In genomic region chr3:141796436-141797166, GRCh38 we compare ENCODE assay signal across 8 cellular contexts. TPM values are rescaled to one million over a fixed set of nuclear protein-coding genes. Genes with fewer than 3 reads are reported as not detected.
DNase-seq lines count a peak whose midpoint lies in the region; ATAC-seq and TF ChIP-seq lines count a peak whose summit lies in the region.

No MANE protein-coding gene starts in this region.

- H3F3A ChIP-seq in Loucy (ENCODE audit: low read depth) (peaks cover 12% of the 10 kb centered on the region), smooth muscle cell (ENCODE audit: low read depth) (peaks cover 14% of the 10 kb centered on the region)

- DNase-seq in activated T-cell treated with anti-CD3 and anti-CD28 coated beads, Interleukin-2, amount 50 U/mL, for 1 hour: peak; percentile 68
- DNase-seq in globus pallidus (ENCODE audit: low spot score): peak; percentile 30
- DNase-seq in smooth muscle cell (lab: John Stamatoyannopoulos, UW; ENCODE audit: unreplicated experiment): no peak
- no peak for DNase-seq in HuH-7 (ENCODE audit: low spot score)
- DNase-seq in DMS53 (lab: John Stamatoyannopoulos, UW): no peak

- peak; percentile 96 for ATAC-seq in GM21515 (IDR thresholded peaks at IDR 0.05; ENCODE audit: unreplicated experiment)

- 67% methylated on average over 15 of the region's 15 CpGs for WGBS in smooth muscle cell (ENCODE audit: low lambda C conversion rate)

- TF ChIP-seq CTCF in Loucy (conservative IDR thresholded peaks at IDR 0.05; ENCODE audit: low read length) (no peak), smooth muscle cell (IDR thresholded peaks at IDR 0.05; ENCODE audit: borderline replicate concordance, insufficient read depth, poor library complexity, severe bottlenecking) (no peak)

- H3K27ac ChIP-seq in BLaER1 treated with 17β-estradiol and CSF1 and Interleukin-3, amounts not matched to agents 10 nM and 100 nM: peak overlapping the region; percentile 84 to 99 (median 91)
- peak overlapping the region; percentile 75 for H3K27ac ChIP-seq in smooth muscle cell (ENCODE audit: low read depth)

- H3K4me1 ChIP-seq in BLaER1 treated with 17β-estradiol and CSF1 and Interleukin-3, amounts not matched to agents 10 nM and 100 nM: peaks cover 44 to 64% (median 58%) of the 10 kb centered on the region in 10 experiments
- H3K4me1 ChIP-seq in Loucy (ENCODE audit: insufficient read depth, low read length, poor library complexity, severe bottlenecking) (peaks cover 49% of the 10 kb centered on the region), smooth muscle cell (ENCODE audit: low read depth) (peaks cover 25% of the 10 kb centered on the region)

- H3K79me2 ChIP-seq in Loucy (ENCODE audit: insufficient read depth, low read length): peaks cover 7% of the 10 kb centered on the region; the same call in 1 of the 2 replicates
- H3K79me2 ChIP-seq in smooth muscle cell (ENCODE audit: low read depth): no peaks in the 10 kb centered on the region

- H3K9me3 ChIP-seq in BLaER1 treated with 17β-estradiol and CSF1 and Interleukin-3, amounts not matched to agents 10 nM and 100 nM (replicated peaks in 1 of 11): peaks cover 0 to 8% (median 6%) of the 10 kb centered on the region in 11 experiments; a peak in 7 of 22 replicates
- no peaks in the 10 kb centered on the region for H3K9me3 ChIP-seq in Loucy (ENCODE audit: insufficient read depth, low read depth, low read length)
- H3K9me3 ChIP-seq in smooth muscle cell (replicated peaks; ENCODE audit: low read depth): no peaks in the 10 kb centered on the region

- no peaks in the 10 kb centered on the region for H3K9me2 ChIP-seq in Loucy (replicated peaks; ENCODE audit: low read depth, low read length)

- H3K4me3 ChIP-seq in BLaER1 treated with 17β-estradiol and CSF1 and Interleukin-3, amounts not matched to agents 10 nM and 100 nM: peak overlapping the region; percentile 37 to 67 (median 54); a peak in 19 of 20 replicates
- H3K4me3 ChIP-seq in Loucy (ENCODE audit: low read length, poor library complexity, severe bottlenecking) (peak overlapping the region; percentile 76), smooth muscle cell (peak overlapping the region; percentile 35)

- no peaks in the 10 kb centered on the region for H3K27me3 ChIP-seq in BLaER1 treated with 17β-estradiol and CSF1 and Interleukin-3, amounts not matched to agents 10 nM and 100 nM
- H3K27me3 ChIP-seq in Loucy (ENCODE audit: insufficient read depth, low read length, poor library complexity, severe bottlenecking) (no peaks in the 10 kb centered on the region), smooth muscle cell (ENCODE audit: low read depth) (no peaks in the 10 kb centered on the region)

- peak overlapping the region; percentile 84 to 96 (median 92) for H3K4me2 ChIP-seq in BLaER1 treated with 17β-estradiol and CSF1 and Interleukin-3, amounts not matched to agents 10 nM and 100 nM
- H3K4me2 ChIP-seq in Loucy (ENCODE audit: low read depth, low read length, poor library complexity, severe bottlenecking): peak overlapping the region; percentile 92
- H3K4me2 ChIP-seq in smooth muscle cell: peak overlapping the region; percentile 80

- H3K36me3 ChIP-seq in BLaER1 treated with 17β-estradiol and CSF1 and Interleukin-3, amounts not matched to agents 10 nM and 100 nM: no peaks in the 10 kb centered on the region
- no peaks in the 10 kb centered on the region for H3K36me3 ChIP-seq in Loucy (ENCODE audit: insufficient read depth, low read length)
- H3K36me3 ChIP-seq in smooth muscle cell (ENCODE audit: low read depth): no peaks in the 10 kb centered on the region

- H3K9ac ChIP-seq in BLaER1 treated with 17β-estradiol and CSF1 and Interleukin-3, amounts not matched to agents 10 nM and 100 nM: peak overlapping the region; percentile 81 to 91 (median 86)
- H3K9ac ChIP-seq in Loucy (ENCODE audit: low read depth, low read length, poor library complexity, severe bottlenecking) (peak overlapping the region; percentile 91), smooth muscle cell (ENCODE audit: low read depth) (peak overlapping the region; percentile 26)

- peak overlapping the region; percentile 63 for H2AFZ ChIP-seq in Loucy (ENCODE audit: low read length)
- H2AFZ ChIP-seq in smooth muscle cell (ENCODE audit: low read depth): peak overlapping the region; percentile 97

- H4K20me1 ChIP-seq in BLaER1 treated with 17β-estradiol and CSF1 and Interleukin-3, amounts not matched to agents 10 nM and 100 nM: no peaks in the 10 kb centered on the region
- no peaks in the 10 kb centered on the region for H4K20me1 ChIP-seq in Loucy (ENCODE audit: insufficient read depth, low read length, poor library complexity, severe bottlenecking)
- no peaks in the 10 kb centered on the region for H4K20me1 ChIP-seq in smooth muscle cell (ENCODE audit: low read depth)

RNA-seq across cellular contexts. Expression of gene GRK7, which starts 33.4 kb away (rescaled TPM):
- not detected in 2 replicates for total RNA-seq in smooth muscle cell
- not detected in 2 replicates for polyA plus RNA-seq in smooth muscle cell

RNA-seq across cellular contexts. Expression of gene RNF7, which starts 58.5 kb away (rescaled TPM):
- total RNA-seq in smooth muscle cell: 127 and 130 TPM in 2 replicates
- polyA plus RNA-seq in smooth muscle cell: 229 and 233 TPM in 2 replicates

Comparison
In these comparisons a context has a peak if more than half of its experiments do, and no peak if none do; other contexts are left out.
1. H3K9ac ChIP-seq: peak in every context shown above with its lines; median percentile 91 in Loucy; 86 in BLaER1 treated with 17β-estradiol and CSF1 and Interleukin-3, amounts not matched to agents 10 nM and 100 nM; 26 in smooth muscle cell.
2. DNase-seq: peak in activated T-cell treated with anti-CD3 and anti-CD28 coated beads, Interleukin-2, amount 50 U/mL, for 1 hour (single experiment) and globus pallidus (single experiment); none in smooth muscle cell (single experiment), HuH-7 (single experiment) and DMS53 (single experiment).
3. Peak in every context shown above with its lines, with median percentiles within 50 percentile points of each other: H3K4me2 ChIP-seq and H3K4me3 ChIP-seq.